8 cellular contexts compared by ENCODE assay signal in genomic region chr1:111202707-111203623, GRCh38. TPM values are rescaled to one million over a fixed set of nuclear protein-coding genes. Genes with fewer than 3 reads are reported as not detected.
DNase-seq lines count a peak whose midpoint lies in the region; ATAC-seq, FAIRE-seq and TF ChIP-seq lines count a peak whose summit lies in the region.

No MANE protein-coding gene starts in this region.

- no peaks in the 10 kb centered on the region for H4K20me1 ChIP-seq in IMR-90 (ENCODE audit: insufficient read depth, low read length)

- peak overlapping the region; percentile 42; the same call in 1 of the 2 replicates for H2BK20ac ChIP-seq in IMR-90 (ENCODE audit: low read depth, low read length)

- H2BK5ac ChIP-seq in IMR-90 (ENCODE audit: low read depth, low read length, poor library complexity, severe bottlenecking): no peak overlapping the region

- no peaks in the 10 kb centered on the region for H3K79me1 ChIP-seq in IMR-90 (ENCODE audit: low read depth in 1 of 2, low read length in 2 of 2)

- no peak overlapping the region for H2AK9ac ChIP-seq in IMR-90 (replicated peaks; ENCODE audit: low read depth, low read length, poor library complexity)

- peak overlapping the region; percentile 55; the same call in 1 of the 2 replicates for H4K5ac ChIP-seq in IMR-90 (ENCODE audit: low read depth, low read length)

- no peak for TF ChIP-seq POLR2A in IMR-90 (IDR thresholded peaks at IDR 0.05; ENCODE audit: low read depth, low read length)

- H2AFZ ChIP-seq in IMR-90 (replicated peaks; ENCODE audit: low read length, poor library complexity): peak overlapping the region; percentile 90

- 0 out of 2 replicates have a peak overlapping the region, but pooled peaks have one; percentile 43 for H2AK5ac ChIP-seq in IMR-90 (ENCODE audit: low read depth, low read length)

- POLR2A ChIA-PET in IMR-90 (lab: Charles Lee; ENCODE audit: unreplicated experiment): no interaction called here

- H3K36me3 ChIP-seq in GM06990 (ENCODE audit: control insufficient read depth, insufficient read depth, low read length) (peaks cover 7% of the 10 kb centered on the region), IMR-90 (ENCODE audit: control insufficient read depth, insufficient read depth, low read length) (no peaks in the 10 kb centered on the region), bronchial epithelial cell (ENCODE audit: control insufficient read depth, insufficient read depth, low read length) (peaks cover 11% of the 10 kb centered on the region), neutrophil (peaks cover 11% of the 10 kb centered on the region), aorta (ENCODE audit: control insufficient read depth in 1 of 2, insufficient read depth in 2 of 2, low read length in 1 of 2) (no peaks in the 10 kb centered on the region)

- no peak for FAIRE-seq in bronchial epithelial cell (lab: Jason Lieb, UNC)

- no peak overlapping the region for H4K8ac ChIP-seq in IMR-90 (ENCODE audit: low read depth in 2 of 2, low read length in 2 of 2)

- no peak overlapping the region for H3K4me2 ChIP-seq in IMR-90 (ENCODE audit: low read depth, low read length)

- no peak overlapping the region for H3K14ac ChIP-seq in IMR-90 (replicated peaks; ENCODE audit: low read depth, low read length)

- no peak for TF ChIP-seq CTCF in GM06990 (IDR thresholded peaks at IDR 0.05; ENCODE audit: insufficient read depth, low read length, poor library complexity, severe bottlenecking)
- no peak for TF ChIP-seq CTCF in IMR-90 (conservative IDR thresholded peaks at IDR 0.05; ENCODE audit: low read depth, low read length)
- no peak for TF ChIP-seq CTCF in bronchial epithelial cell (IDR thresholded peaks at IDR 0.05; ENCODE audit: insufficient read depth, low read length, severe bottlenecking)
- TF ChIP-seq CTCF in neutrophil (IDR thresholded peaks at IDR 0.05): no peak

- H3K18ac ChIP-seq in IMR-90 (ENCODE audit: low read depth, low read length): no peak overlapping the region

- intact Hi-C loops in IMR-90 (cut with micrococcal nuclease) (no loop called here), aorta (cut with DNase I) (no loop called here)

- in situ Hi-C loops in IMR-90 (cut with MboI; ENCODE audit: low sequenced_read_pairs): no loop called here

- no peak overlapping the region for H3K23ac ChIP-seq in IMR-90 (ENCODE audit: low read depth, low read length)

- no peak overlapping the region for H4K91ac ChIP-seq in IMR-90 (ENCODE audit: insufficient read depth, low read depth, low read length)

- peaks cover 16% of the 10 kb centered on the region for H3K4me1 ChIP-seq in IMR-90 (ENCODE audit: control insufficient read depth, insufficient read depth, low read length)
- H3K4me1 ChIP-seq in neutrophil (ENCODE audit: control insufficient read depth in 1 of 2, insufficient read depth in 1 of 2, low read depth in 1 of 2, low read length in 1 of 2): peaks cover 78 to 82% of the 10 kb centered on the region in 2 experiments
- H3K4me1 ChIP-seq in aorta (ENCODE audit: control insufficient read depth in 1 of 2, insufficient read depth in 2 of 2, low read length in 2 of 2): no peaks in the 10 kb centered on the region

- WGBS in IMR-90 (ENCODE audit: extremely low coverage in 2 of 2, insufficient read length in 1 of 2), 2 experiments: 100% methylated on average over 1 of the region's 4 CpGs; no CpG with 5 or more reads in 1 of the 2 experiments
- WGBS in aorta, 2 donors: 91 to 92% methylated on average over 4 of the region's 4 CpGs

- H3K4ac ChIP-seq in IMR-90 (ENCODE audit: low read depth, low read length): 0 out of 2 replicates have a peak overlapping the region, but pooled peaks have one; percentile 2

- no TSS peak for BruUV-seq in IMR-90 (replicated peaks; lab: Mats Ljungman, UMichigan)

- CTCF ChIA-PET in IMR-90 (lab: Yijun Ruan, JAX): no interaction called here

- dilution Hi-C loops in IMR-90 (cut with HindIII; ENCODE audit: low sequenced_read_pairs, unreplicated experiment): no loop called here

- peak overlapping the region; percentile 71 for H3K4me3 ChIP-seq in GM06990 (replicated peaks; ENCODE audit: low read depth, low read length)
- no peak overlapping the region for H3K4me3 ChIP-seq in IMR-90 (ENCODE audit: insufficient read depth, low read depth, low read length)
- H3K4me3 ChIP-seq in bronchial epithelial cell (ENCODE audit: low read depth, low read length): peak overlapping the region; percentile 58
- peak overlapping the region; percentile 67 to 95 for H3K4me3 ChIP-seq in neutrophil (ENCODE audit: low read depth in 1 of 2, low read length in 1 of 2)
- no peak overlapping the region for H3K4me3 ChIP-seq in aorta (ENCODE audit: low read length in 2 of 2)

- H3K9ac ChIP-seq in IMR-90 (ENCODE audit: low read depth, low read length): no peak overlapping the region

- H3K9me3 ChIP-seq in IMR-90 (ENCODE audit: control insufficient read depth, insufficient read depth, low read length): no peaks in the 10 kb centered on the region
- H3K9me3 ChIP-seq in neutrophil: no peaks in the 10 kb centered on the region
- no peaks in the 10 kb centered on the region for H3K9me3 ChIP-seq in aorta (ENCODE audit: control insufficient read depth, low read length)

- TF ChIP-seq RAD21 in IMR-90 (IDR thresholded peaks at IDR 0.05; ENCODE audit: low read length): no peak

- DNase-seq in GM06990 (ENCODE audit: extremely low read depth, insufficient read length): peak; percentile 46
- no peak for DNase-seq in IMR-90
- DNase-seq in bronchial epithelial cell (ENCODE audit: low read depth): no peak
- no peak for DNase-seq in NK-92 treated with Interleukin-12 subunit alpha and Interleukin-12 subunit beta, amount 100 ng/mL, for 24 hours (lab: John Stamatoyannopoulos, UW)
- DNase-seq in aorta: no peak

- H3K27me3 ChIP-seq in GM06990 (replicated peaks; ENCODE audit: control insufficient read depth, insufficient read depth, low read length) (no peaks in the 10 kb centered on the region), IMR-90 (ENCODE audit: control insufficient read depth, insufficient read depth, low read length) (peaks cover 18% of the 10 kb centered on the region), bronchial epithelial cell (ENCODE audit: control insufficient read depth, insufficient read depth, low read length) (no peaks in the 10 kb centered on the region), neutrophil (no peaks in the 10 kb centered on the region), aorta (ENCODE audit: control insufficient read depth in 1 of 2, insufficient read depth in 2 of 2, low read length in 1 of 2) (no peaks in the 10 kb centered on the region)

- no peak overlapping the region for H3K56ac ChIP-seq in IMR-90 (ENCODE audit: extremely low read depth, insufficient read depth, low read length)

- no peak overlapping the region for H2BK120ac ChIP-seq in IMR-90 (ENCODE audit: low read depth, low read length)

- H2BK15ac ChIP-seq in IMR-90 (ENCODE audit: low read depth, low read length): no peak overlapping the region

- no peak for ATAC-seq in IMR-90 (ENCODE audit: low read depth)
- no peak for ATAC-seq in HG02970 (IDR thresholded peaks at IDR 0.05; ENCODE audit: low FRiP score, unreplicated experiment)
- no peak for ATAC-seq in aorta (ENCODE audit: low FRiP score)
- no peak for ATAC-seq in GM18858 (IDR thresholded peaks at IDR 0.05; ENCODE audit: unreplicated experiment)

- H3K27ac ChIP-seq in IMR-90 (ENCODE audit: insufficient read depth, low read length): no peak overlapping the region
- H3K27ac ChIP-seq in neutrophil: peak overlapping the region; percentile 99
- H3K27ac ChIP-seq in aorta (ENCODE audit: low read depth in 1 of 2, low read length in 2 of 2): no peak overlapping the region

- peaks cover 2% of the 10 kb centered on the region; the same call in 1 of the 2 replicates for H3K9me1 ChIP-seq in IMR-90 (ENCODE audit: insufficient read depth, low read length)

TF ChIP-seq in IMR-90, 13 proteins besides CTCF, POLR2A, EP300 and RAD21:
- TF ChIP-seq FOS (IDR thresholded peaks at IDR 0.05; ENCODE audit: low read depth, low read length) (no peak), SMC3 (IDR thresholded peaks at IDR 0.05; ENCODE audit: low read depth, low read length) (no peak)
TF ChIP-seq in IMR-90: peak in this region for 0.

RNA-seq across cellular contexts. Expression of gene DENND2D, which starts 2.5 kb away (rescaled TPM):
- 0.83 and 0.90 TPM in 2 replicates for total RNA-seq in IMR-90 (2012; rRNA removed)
- 0.72 and 0.86 TPM in 2 replicates for polyA plus RNA-seq in IMR-90 (2012; rRNA removed)
- polyA plus RNA-seq in IMR-90 (2012; cell fraction: cytosol; rRNA removed): 0.70 and 0.77 TPM in 2 replicates
- polyA plus RNA-seq in IMR-90 (2012; cell fraction: nucleus; rRNA removed; ENCODE audit: low replicate concordance): 0.60 and 1.7 TPM in 2 replicates
- total RNA-seq in bronchial epithelial cell: 23.7 and 24.3 TPM in 2 replicates
- total RNA-seq in aorta: 10 to 100 TPM; 12.3 to 17.7 TPM
- polyA plus RNA-seq in aorta: 10 to 100 TPM in 1 of 2 donors, under 1 TPM in 1; 0.77 to 20.3 TPM

RNA-seq across cellular contexts. Expression of gene CHI3L2, which starts 24.5 kb away (rescaled TPM):
- 0.18 TPM in 1 of 2 replicates, not detected in the other for total RNA-seq in IMR-90 (2012; rRNA removed)
- 0.19 and 0.39 TPM in 2 replicates for polyA plus RNA-seq in IMR-90 (2012; rRNA removed)
- polyA plus RNA-seq in IMR-90 (2012; cell fraction: cytosol; rRNA removed): 0.34 and 0.39 TPM in 2 replicates
- 0.15 and 0.24 TPM in 2 replicates for polyA plus RNA-seq in IMR-90 (2012; cell fraction: nucleus; rRNA removed; ENCODE audit: low replicate concordance)
- total RNA-seq in bronchial epithelial cell: 0.26 TPM in 1 of 2 replicates, not detected in the other
- 10 to 100 TPM in 1 of 2 donors, 1 to 10 TPM in 1; 7.8 to 12.5 TPM for total RNA-seq in aorta
- under 1 TPM in 1 of 2 donors, not detected in 1; 0.33 TPM for polyA plus RNA-seq in aorta

Comparison
In these comparisons a context has a peak if more than half of its experiments do, and no peak if none do; other contexts are left out.
1. H3K4me3 ChIP-seq: peak in GM06990 (single experiment), bronchial epithelial cell (single experiment) and neutrophil (2 of 2); none in IMR-90 (single experiment) and aorta (0 of 2).